In the genomic region with DNA sequence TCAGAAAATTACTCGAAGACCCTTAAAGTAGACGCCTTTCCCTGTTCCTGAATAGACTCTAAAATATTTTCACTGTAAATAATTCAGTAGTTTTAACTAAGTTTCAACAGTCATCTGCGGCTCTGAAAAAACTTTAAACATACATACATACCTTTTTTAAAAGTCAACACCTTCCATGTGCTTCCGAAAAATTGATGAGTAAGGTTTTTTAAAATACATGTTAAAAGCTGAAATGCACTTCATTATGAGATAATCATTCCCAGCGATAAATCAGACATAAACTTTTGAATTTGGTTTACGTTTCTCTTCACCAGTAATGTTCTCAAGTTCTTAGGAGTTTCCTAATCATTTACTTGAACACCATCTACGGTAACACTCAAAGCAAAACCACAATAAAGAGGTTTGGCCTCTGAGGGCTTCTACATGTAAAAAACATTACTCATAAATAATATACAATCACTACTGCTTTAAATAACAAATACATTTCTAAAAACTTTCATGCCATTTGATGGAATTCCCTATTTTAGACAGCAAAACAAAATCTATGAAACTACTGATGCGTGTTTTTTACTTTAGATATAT, we compare ENCODE assay signal across 10 cellular contexts. TPM values are rescaled to one million over a fixed set of nuclear protein-coding genes. Genes with fewer than 3 reads are reported as not detected.
DNase-seq lines count a peak whose midpoint lies in the region; ATAC-seq, FAIRE-seq and TF ChIP-seq lines count a peak whose summit lies in the region.
"Had no signal": no experiment of that assay in that cellular context is flagged by ENCODE, and none has a peak within 500 bp of the region (broad histone marks: within the 10 kb centered on the region; RNA-seq: fewer than 3 reads in every experiment).

No MANE protein-coding gene starts in this region.

- TF ChIP-seq RAD21 in H1 (IDR thresholded peaks at IDR 0.05 in 1 of 2, conservative IDR thresholded peaks at IDR 0.05 in 1 of 2; ENCODE audit: low read depth in 2 of 2, low read length in 2 of 2), result no peak

- no TSS peak for BruUV-seq in PC-9 (replicated peaks; lab: Mats Ljungman, UMichigan)

- no peak for TF ChIP-seq EP300 in H1 (IDR thresholded peaks at IDR 0.05; ENCODE audit: borderline replicate concordance in 1 of 2, low read depth in 2 of 2, low read length in 2 of 2)

- H3K27ac ChIP-seq in GM23248 (no peak overlapping the region), PC-9 (no peak overlapping the region), H1 (ENCODE audit: low read depth, low read length) (no peak overlapping the region)

- H3K4me1 ChIP-seq in GM23248 (ENCODE audit: insufficient read depth) (peaks cover 26% of the 10 kb centered on the region), PC-9 (replicated peaks; ENCODE audit: insufficient read depth) (peaks cover 23% of the 10 kb centered on the region), H1 (replicated peaks in 1 of 4; ENCODE audit: control insufficient read depth in 3 of 4, insufficient read depth in 4 of 4, low read length in 3 of 4) (peaks cover 4 to 9% (median 7%) of the 10 kb centered on the region in 4 experiments; a peak in 6 of 7 replicates)

- peak overlapping the region; percentile 95 for H3K4me3 Mint-ChIP-seq in progenitor cell of endocrine pancreas (ENCODE audit: low read depth)

- no peaks in the 10 kb centered on the region for H3K9me3 ChIP-seq in GM23248 (ENCODE audit: low read depth)
- no peaks in the 10 kb centered on the region for H3K9me3 ChIP-seq in PC-9 (ENCODE audit: insufficient read depth, low read depth)
- H3K9me3 ChIP-seq in H1 (ENCODE audit: insufficient read depth in 2 of 2, low read depth in 1 of 2, low read length in 1 of 2), result no peaks in the 10 kb centered on the region

- no peak overlapping the region for H3K9ac ChIP-seq in GM23248
- H3K9ac ChIP-seq in H1 (replicated peaks in 1 of 4; ENCODE audit: extremely low read depth in 1 of 4, low read depth in 3 of 4, low read length in 3 of 4), result no peak overlapping the region

- H4K91ac ChIP-seq in H1 (replicated peaks; ENCODE audit: insufficient read length, low read length), result no peak overlapping the region

- no peak overlapping the region for H3K18ac ChIP-seq in H1 (ENCODE audit: extremely low read depth, low read length)

- no peak overlapping the region for H2BK5ac ChIP-seq in H1 (ENCODE audit: low read depth, low read length)

- peaks cover 70% of the 10 kb centered on the region for H3K79me2 ChIP-seq in GM23248 (ENCODE audit: insufficient read depth)
- peaks cover 70% of the 10 kb centered on the region for H3K79me2 ChIP-seq in PC-9 (ENCODE audit: low read depth)
- peaks cover 46 to 69% of the 10 kb centered on the region in 2 experiments for H3K79me2 ChIP-seq in H1 (ENCODE audit: control insufficient read depth in 1 of 2, insufficient read depth in 2 of 2, low read length in 2 of 2)

- H4K20me1 ChIP-seq in GM23248 (ENCODE audit: insufficient read depth) (peaks cover 19% of the 10 kb centered on the region), PC-9 (ENCODE audit: insufficient read depth) (peaks cover 40% of the 10 kb centered on the region), H1 (replicated peaks in 1 of 2; ENCODE audit: control insufficient read depth in 1 of 2, insufficient read depth in 2 of 2, low read length in 2 of 2) (peaks cover 24 to 31% of the 10 kb centered on the region in 2 experiments)

- H3K23me2 ChIP-seq in H1 (ENCODE audit: low read depth, low read length), result no peaks in the 10 kb centered on the region; the same call in 1 of the 2 replicates

- peak overlapping the region; percentile 30 for H3K27ac Mint-ChIP-seq in progenitor cell of endocrine pancreas

- H3K79me1 ChIP-seq in H1 (ENCODE audit: low read depth, low read length), result peaks cover under 1% of the 10 kb centered on the region; the same call in 1 of the 2 replicates

- peak overlapping the region; percentile 99 for H3K4me2 ChIP-seq in GM23248 (ENCODE audit: unreplicated experiment)
- peak overlapping the region; percentile 93 for H3K4me2 ChIP-seq in PC-9
- H3K4me2 ChIP-seq in H1 (ENCODE audit: insufficient read depth in 1 of 2, low read depth in 2 of 2, low read length in 2 of 2), result peak overlapping the region; percentile 70 to 80; a peak in 3 of 4 replicates

- H3K27me3 Mint-ChIP-seq in progenitor cell of endocrine pancreas, result peaks cover 7% of the 10 kb centered on the region

- no peak overlapping the region for H4K5ac ChIP-seq in H1 (ENCODE audit: insufficient read length, low read depth, low read length)

- intact Hi-C loops in PC-9 (cut with micrococcal nuclease; ENCODE audit: unreplicated experiment), result loop anchor here (5.0 kb wide), 1 partner anchor 278 kb away; no protein-coding TSS in a partner anchor

- ATAC-seq in GM21367 (IDR thresholded peaks at IDR 0.05; ENCODE audit: unreplicated experiment), result no peak
- ATAC-seq: left ventricle myocardium superior had no signal

- WGBS in GM23248 (ENCODE audit: low coverage in 1 of 2, low lambda C conversion rate in 2 of 2, missing lambda C conversion rate in 2 of 2), 2 experiments, result 87 to 91% methylated on average over 8 of the region's 8 CpGs
- WGBS in H1 (ENCODE audit: extremely low coverage in 1 of 2, insufficient coverage in 1 of 2, insufficient read length in 1 of 2, insufficient replicate concordance in 2 of 2, low coverage in 1 of 2, low lambda C conversion rate in 2 of 2, missing lambda C conversion rate in 1 of 2), 2 experiments, result 85% methylated on average over 8 of the region's 8 CpGs; no CpG with 5 or more reads in 1 of the 2 experiments

- no peak overlapping the region for H2BK120ac ChIP-seq in H1 (replicated peaks; ENCODE audit: low read depth, low read length)

- no peak for FAIRE-seq in H1 (lab: Jason Lieb, UNC)

- no peak overlapping the region for H3K4ac ChIP-seq in H1 (replicated peaks; ENCODE audit: insufficient read length, low read depth, low read length)

- TF ChIP-seq CTCF in PC-9 (conservative IDR thresholded peaks at IDR 0.05) (no peak), H1 (IDR thresholded peaks at IDR 0.05; ENCODE audit: control extremely low read depth in 1 of 3, insufficient read depth in 1 of 3, low read depth in 1 of 3, low read length in 3 of 3) (no peak), progenitor cell of endocrine pancreas (IDR thresholded peaks at IDR 0.05; ENCODE audit: unreplicated experiment) (no peak)

- DNase-seq in GM23248 (peak; percentile 9), PC-9 (no peak), H1 (ENCODE audit: low read depth in 1 of 2, low spot score in 2 of 2) (no peak), progenitor cell of endocrine pancreas (ENCODE audit: low spot score, unreplicated experiment) (no peak), NCI-H1694 treated with DMSO at 0.1 percent for 48 hours (lab: John Stamatoyannopoulos, UW) (no peak)
- DNase-seq in effector CD4-positive, alpha-beta T cell, result no peak
- DNase-seq: cerebellar nuclear complex, left ventricle myocardium superior, NCI-H1417 treated with DMSO at 0.1 percent for 48 hours had no signal

- no peak overlapping the region for H3K23ac ChIP-seq in H1 (ENCODE audit: insufficient read length)

- H3K36me3 ChIP-seq in GM23248 (ENCODE audit: low read depth), result no peaks in the 10 kb centered on the region
- no peaks in the 10 kb centered on the region for H3K36me3 ChIP-seq in PC-9 (ENCODE audit: low read depth)
- H3K36me3 ChIP-seq in H1 (ENCODE audit: control insufficient read depth in 2 of 4, insufficient read depth in 4 of 4, low read length in 3 of 4), result peaks cover 0 to 10% (median 0%) of the 10 kb centered on the region in 4 experiments; a peak in 1 of 8 replicates

- H3K36me3 Mint-ChIP-seq in progenitor cell of endocrine pancreas (ENCODE audit: insufficient read depth), result peaks cover 5% of the 10 kb centered on the region

- H2AFZ ChIP-seq in GM23248 (no peak overlapping the region), PC-9 (no peak overlapping the region), H1 (ENCODE audit: low read length) (no peak overlapping the region)

- H3K4me3 ChIP-seq in GM23248 (peak overlapping the region; percentile 95), PC-9 (peak overlapping the region; percentile 66; the same call in 1 of the 2 replicates), H1 (ENCODE audit: extremely low read depth in 1 of 4, insufficient read depth in 2 of 4, low read depth in 3 of 4, low read length in 4 of 4) (peak overlapping the region in 1 of 4 experiments; percentile 83; a peak in 2 of 8 replicates)

- H3K14ac ChIP-seq in H1 (ENCODE audit: insufficient read length), result no peak overlapping the region

- no peaks in the 10 kb centered on the region for H3K27me3 ChIP-seq in GM23248 (replicated peaks; ENCODE audit: insufficient read depth)
- H3K27me3 ChIP-seq in PC-9 (ENCODE audit: insufficient read depth, low read depth), result no peaks in the 10 kb centered on the region
- H3K27me3 ChIP-seq in H1 (replicated peaks in 1 of 4; ENCODE audit: control insufficient read depth in 3 of 4, extremely low read depth in 1 of 4, insufficient read depth in 3 of 4, low read length in 3 of 4), result peaks cover 0 to 13% (median 5%) of the 10 kb centered on the region in 4 experiments; a peak in 5 of 7 replicates

- no peak for TF ChIP-seq POLR2A in H1 (IDR thresholded peaks at IDR 0.05; ENCODE audit: control extremely low read depth in 1 of 2, low read depth in 2 of 2, low read length in 2 of 2)

- H3K56ac ChIP-seq in H1 (replicated peaks; ENCODE audit: insufficient read length, low read depth, low read length), result no peak overlapping the region

- POLR2A ChIA-PET in PC-9 (lab: Charles Lee; ENCODE audit: unreplicated experiment) (no interaction called here), H1 (lab: Charles Lee; ENCODE audit: partially characterized antibody) (no interaction called here)

- H3K9me2 ChIP-seq in GM23248 (ENCODE audit: insufficient read depth) (no peaks in the 10 kb centered on the region), PC-9 (ENCODE audit: insufficient read depth) (no peaks in the 10 kb centered on the region)

- H3F3A ChIP-seq in GM23248 (ENCODE audit: insufficient read depth), result peaks cover 20% of the 10 kb centered on the region; the same call in 1 of the 2 replicates
- H3F3A ChIP-seq in PC-9 (ENCODE audit: insufficient read depth, low read depth), result peaks cover 6% of the 10 kb centered on the region; the same call in 1 of the 2 replicates

- H3K9me3 Mint-ChIP-seq in progenitor cell of endocrine pancreas (ENCODE audit: low read depth), result no peaks in the 10 kb centered on the region

- no peak overlapping the region for H2AK5ac ChIP-seq in H1 (ENCODE audit: low read depth, low read length)

- peaks cover 52% of the 10 kb centered on the region for H3K4me1 Mint-ChIP-seq in progenitor cell of endocrine pancreas (ENCODE audit: low read depth)

- H2BK15ac ChIP-seq in H1 (ENCODE audit: low read length), result no peak overlapping the region

- in situ Hi-C loops in GM23248 (cut with MboI), result no loop called here

- no peak overlapping the region for H2BK12ac ChIP-seq in H1 (ENCODE audit: low read depth, low read length)

- CTCF ChIA-PET in PC-9 (lab: Charles Lee) (no interaction called here), H1 (lab: Charles Lee; ENCODE audit: partially characterized antibody) (no interaction called here)

- H4K8ac ChIP-seq in H1 (ENCODE audit: extremely low read depth, insufficient read depth, low read length), result no peak overlapping the region

- H2BK20ac ChIP-seq in H1 (ENCODE audit: low read length), result no peak overlapping the region

RNA-seq across cellular contexts. Expression of gene RYBP, which starts 1.7 kb away (rescaled TPM):
- 8.5 and 11.9 TPM in 2 replicates for total RNA-seq in GM23248 (2014; rRNA removed; shearing (Covaris generic))
- polyA plus RNA-seq in GM23248 (2016; fragmentation: Nextera tagmentation; extraction: Ambion mirVana) (2.8 and 3.3 TPM in 2 replicates), H1 (2011; rRNA removed) (4.8 and 8.5 TPM in 2 replicates)
- total RNA-seq in PC-9 (2021) (7.4 and 10.5 TPM in 2 replicates), progenitor cell of endocrine pancreas (30.1 TPM in 2 replicates)
- total RNA-seq in H1 (2021; fragmentation: NEBNext Ultra II Directional; extraction: Animal tissue kit (Norgen Biotek cat#: 25700)), result 23.9 and 25.9 TPM in 2 replicates
- 9.0 TPM for polyA plus RNA-seq in H1 (2011; cell fraction: cytosol; rRNA removed)
- 4.7 TPM for polyA plus RNA-seq in H1 (2011; cell fraction: nucleus; rRNA removed)
- polyA plus RNA-seq in H1 (2012, experiment 1 of 2), result 8.5 to 17.0 TPM (median 10.8 TPM) in 4 replicates
- 1.5 TPM for polyA plus RNA-seq in H1 (2012, experiment 2 of 2)
- 21.2 TPM for polyA plus RNA-seq in H1 (2013, experiment 1 of 2)
- polyA plus RNA-seq in H1 (2013, experiment 2 of 2), result 21.9 TPM
- polyA minus RNA-seq in H1 (2011; rRNA and poly(A)+ RNA removed), result 8.7 and 10.2 TPM in 2 replicates
- polyA minus RNA-seq in H1 (2011; cell fraction: cytosol; rRNA and poly(A)+ RNA removed), result 8.8 TPM
- 11.9 TPM for polyA minus RNA-seq in H1 (2011; cell fraction: nucleus; rRNA and poly(A)+ RNA removed)
